In genomic region chr17:28946239-28946638, GRCh38 we compare ENCODE assay signal across 1 cellular context.
TF ChIP-seq lines count a peak whose summit lies in the region.

No MANE protein-coding gene starts in this region.

TF ChIP-seq in WTC11, 78 proteins besides CTCF, POLR2A, EP300 and RAD21 (continued from another document):
- TF ChIP-seq PRDM15 (CRISPR knock-in tag; IDR thresholded peaks at IDR 0.05) (no peak), ATF3 (CRISPR knock-in tag; conservative IDR thresholded peaks at IDR 0.05) (no peak)
- TF ChIP-seq, protein P1, sequence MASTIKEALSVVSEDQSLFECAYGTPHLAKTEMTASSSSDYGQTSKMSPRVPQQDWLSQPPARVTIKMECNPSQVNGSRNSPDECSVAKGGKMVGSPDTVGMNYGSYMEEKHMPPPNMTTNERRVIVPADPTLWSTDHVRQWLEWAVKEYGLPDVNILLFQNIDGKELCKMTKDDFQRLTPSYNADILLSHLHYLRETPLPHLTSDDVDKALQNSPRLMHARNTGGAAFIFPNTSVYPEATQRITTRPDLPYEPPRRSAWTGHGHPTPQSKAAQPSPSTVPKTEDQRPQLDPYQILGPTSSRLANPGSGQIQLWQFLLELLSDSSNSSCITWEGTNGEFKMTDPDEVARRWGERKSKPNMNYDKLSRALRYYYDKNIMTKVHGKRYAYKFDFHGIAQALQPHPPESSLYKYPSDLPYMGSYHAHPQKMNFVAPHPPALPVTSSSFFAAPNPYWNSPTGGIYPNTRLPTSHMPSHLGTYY (CRISPR knock-in tag; IDR thresholded peaks at IDR 0.05): no peak
